ENCODE assay signal across 1 cellular context in genomic region chr11:114246321-114247069, GRCh38.
TF ChIP-seq lines count a peak whose summit lies in the region.

No MANE protein-coding gene starts in this region.

TF ChIP-seq in SK-N-SH treated with all-trans-retinoic acid at 6 μM for 48 hours, 23 proteins besides CTCF, POLR2A, EP300 and RAD21 (continued from another document):
- TF ChIP-seq, protein P1, sequence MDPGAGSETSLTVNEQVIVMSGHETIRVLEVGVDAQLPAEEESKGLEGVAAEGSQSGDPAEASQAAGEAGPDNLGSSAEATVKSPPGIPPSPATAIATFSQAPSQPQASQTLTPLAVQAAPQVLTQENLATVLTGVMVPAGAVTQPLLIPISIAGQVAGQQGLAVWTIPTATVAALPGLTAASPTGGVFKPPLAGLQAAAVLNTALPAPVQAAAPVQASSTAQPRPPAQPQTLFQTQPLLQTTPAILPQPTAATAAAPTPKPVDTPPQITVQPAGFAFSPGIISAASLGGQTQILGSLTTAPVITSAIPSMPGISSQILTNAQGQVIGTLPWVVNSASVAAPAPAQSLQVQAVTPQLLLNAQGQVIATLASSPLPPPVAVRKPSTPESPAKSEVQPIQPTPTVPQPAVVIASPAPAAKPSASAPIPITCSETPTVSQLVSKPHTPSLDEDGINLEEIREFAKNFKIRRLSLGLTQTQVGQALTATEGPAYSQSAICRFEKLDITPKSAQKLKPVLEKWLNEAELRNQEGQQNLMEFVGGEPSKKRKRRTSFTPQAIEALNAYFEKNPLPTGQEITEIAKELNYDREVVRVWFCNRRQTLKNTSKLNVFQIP (CRISPR knock-in tag; IDR thresholded peaks at IDR 0.05; ENCODE audit: borderline replicate concordance, low read depth): no peak
- TF ChIP-seq BACH2 (CRISPR knock-in tag; IDR thresholded peaks at IDR 0.05; ENCODE audit: borderline replicate concordance): no peak
- peak; percentile 88 for TF ChIP-seq ZFP3 (CRISPR knock-in tag; IDR thresholded peaks at IDR 0.05)
- TF ChIP-seq, protein P2, sequence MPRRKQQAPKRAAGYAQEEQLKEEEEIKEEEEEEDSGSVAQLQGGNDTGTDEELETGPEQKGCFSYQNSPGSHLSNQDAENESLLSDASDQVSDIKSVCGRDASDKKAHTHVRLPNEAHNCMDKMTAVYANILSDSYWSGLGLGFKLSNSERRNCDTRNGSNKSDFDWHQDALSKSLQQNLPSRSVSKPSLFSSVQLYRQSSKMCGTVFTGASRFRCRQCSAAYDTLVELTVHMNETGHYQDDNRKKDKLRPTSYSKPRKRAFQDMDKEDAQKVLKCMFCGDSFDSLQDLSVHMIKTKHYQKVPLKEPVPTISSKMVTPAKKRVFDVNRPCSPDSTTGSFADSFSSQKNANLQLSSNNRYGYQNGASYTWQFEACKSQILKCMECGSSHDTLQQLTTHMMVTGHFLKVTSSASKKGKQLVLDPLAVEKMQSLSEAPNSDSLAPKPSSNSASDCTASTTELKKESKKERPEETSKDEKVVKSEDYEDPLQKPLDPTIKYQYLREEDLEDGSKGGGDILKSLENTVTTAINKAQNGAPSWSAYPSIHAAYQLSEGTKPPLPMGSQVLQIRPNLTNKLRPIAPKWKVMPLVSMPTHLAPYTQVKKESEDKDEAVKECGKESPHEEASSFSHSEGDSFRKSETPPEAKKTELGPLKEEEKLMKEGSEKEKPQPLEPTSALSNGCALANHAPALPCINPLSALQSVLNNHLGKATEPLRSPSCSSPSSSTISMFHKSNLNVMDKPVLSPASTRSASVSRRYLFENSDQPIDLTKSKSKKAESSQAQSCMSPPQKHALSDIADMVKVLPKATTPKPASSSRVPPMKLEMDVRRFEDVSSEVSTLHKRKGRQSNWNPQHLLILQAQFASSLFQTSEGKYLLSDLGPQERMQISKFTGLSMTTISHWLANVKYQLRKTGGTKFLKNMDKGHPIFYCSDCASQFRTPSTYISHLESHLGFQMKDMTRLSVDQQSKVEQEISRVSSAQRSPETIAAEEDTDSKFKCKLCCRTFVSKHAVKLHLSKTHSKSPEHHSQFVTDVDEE (CRISPR knock-in tag; IDR thresholded peaks at IDR 0.05): no peak
